In the genomic region with DNA sequence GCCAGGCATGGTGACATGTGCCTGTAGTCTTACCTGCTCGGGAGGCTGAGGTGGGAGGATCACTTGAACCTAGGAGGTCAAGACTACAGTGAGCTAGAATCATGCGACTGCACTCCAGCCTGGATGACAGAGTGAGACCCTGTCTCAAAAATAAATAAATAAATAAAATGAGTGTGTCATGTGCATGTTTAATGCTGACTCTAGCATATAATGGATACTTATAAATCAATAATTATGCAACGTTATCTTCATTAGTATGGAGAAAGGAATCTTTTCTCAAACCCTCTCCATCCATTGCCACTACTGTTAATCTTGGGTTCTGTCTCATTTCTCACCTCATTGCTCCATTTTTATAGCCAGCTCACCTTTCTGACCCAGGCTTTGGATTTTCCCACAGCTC, we compare ENCODE assay signal across 32 cellular contexts.
"Had no signal": no experiment of that assay in that cellular context is flagged by ENCODE, and none has a peak within 500 bp of the region (broad histone marks: within the 10 kb centered on the region; RNA-seq: fewer than 3 reads in every experiment).

No MANE protein-coding gene starts in this region.

- H3K4me3 ChIP-seq: adrenal gland, body of pancreas, cardiac muscle cell, coronary artery, dorsolateral prefrontal cortex had no signal

- H3K9me3 ChIP-seq: adrenal gland, body of pancreas had no signal

- DNase-seq: activated B cell treated with CpG ODN at 0.5 μM for 24 hours; activated CD4-positive, alpha-beta memory T cell treated with anti-CD3 and anti-CD28 coated beads for 36 hours; activated CD4-positive, alpha-beta T cell treated with anti-CD3 and anti-CD28 coated beads for 48 hours; activated CD8-positive, alpha-beta memory T cell treated with anti-CD3 and anti-CD28 coated beads, Interleukin-2, amount 10 ng/mL, durations not matched to agents 7 days and 5 days; activated CD8-positive, alpha-beta memory T cell treated with anti-CD3 and anti-CD28 coated beads, Interleukin-2, amount 50 U/mL, for 4 hours; activated CD8-positive, alpha-beta T cell treated with anti-CD3 and anti-CD28 coated beads, Interleukin-2, amount 10 ng/mL, durations not matched to agents 7 days and 5 days; activated effector memory CD4-positive, alpha-beta T cell treated with anti-CD3 and anti-CD28 coated beads, Interleukin-2, amount 50 U/mL, for 16 hours; activated naive CD4-positive, alpha-beta T cell treated with anti-CD3 and anti-CD28 coated beads for 36 hours; activated naive CD8-positive, alpha-beta T cell treated with anti-CD3 and anti-CD28 coated beads for 36 hours; activated naive CD8-positive, alpha-beta T cell treated with anti-CD3 and anti-CD28 coated beads, Interleukin-2, amount 50 U/mL, for 24 hours; activated T-cell treated with anti-CD3 and anti-CD28 coated beads, Interleukin-2, amount 50 U/mL, for 1 hour; activated T-cell treated with anti-CD3 and anti-CD28 coated beads, Interleukin-2, amount 50 U/mL, for 48 hours; adrenal gland; amygdala; aorta; body of pancreas; central memory CD4-positive, alpha-beta T cell; cerebellar nuclear complex; dorsolateral prefrontal cortex; effector memory CD4-positive, alpha-beta T cell; endodermal cell; foreskin fibroblast; head of caudate nucleus; T-helper 1 cell; T-helper 17 cell; T1000; WERI-Rb-1 had no signal

- H3K36me3 ChIP-seq: adrenal gland, cardiac muscle cell, WERI-Rb-1 had no signal

- FAIRE-seq: frontal cortex had no signal

- H3K4me1 ChIP-seq: adrenal gland, body of pancreas had no signal

- H3K27me3 ChIP-seq: adrenal gland, body of pancreas, cardiac muscle cell, dorsolateral prefrontal cortex had no signal

- ATAC-seq: activated CD4-positive, CD25-positive, alpha-beta regulatory T cell treated with anti-CD3 and anti-CD28 coated beads, Interleukin-2, amount 50 U/mL, for 24 hours; activated CD8-positive, alpha-beta memory T cell treated with anti-CD3 and anti-CD28 coated beads, Interleukin-2, amount 10 ng/mL, durations not matched to agents 7 days and 5 days; activated CD8-positive, alpha-beta T cell treated with anti-CD3 and anti-CD28 coated beads, Interleukin-2, amount 10 ng/mL, durations not matched to agents 7 days and 5 days; activated naive CD8-positive, alpha-beta T cell treated with anti-CD3 and anti-CD28 coated beads, Interleukin-2, amount 50 U/mL, for 24 hours; body of pancreas; esophagus mucosa; T-helper 17 cell had no signal

- H3K27ac ChIP-seq: adrenal gland, body of pancreas, cardiac muscle cell, coronary artery, dorsolateral prefrontal cortex, WERI-Rb-1 had no signal
